10 cellular contexts compared by ENCODE assay signal in genomic region chr1:41851589-41851988, GRCh38.
DNase-seq lines count a peak whose midpoint lies in the region; ATAC-seq and TF ChIP-seq lines count a peak whose summit lies in the region.
"Had no signal": no experiment of that assay in that cellular context is flagged by ENCODE, and none has a peak within 500 bp of the region (broad histone marks: within the 10 kb centered on the region; RNA-seq: fewer than 3 reads in every experiment).

No MANE protein-coding gene starts in this region.

- no peak for TF ChIP-seq EP300 in transverse colon (IDR thresholded peaks at IDR 0.05; ENCODE audit: low read depth)

- no peaks in the 10 kb centered on the region for H3K9me3 Mint-ChIP-seq in HFFc6

- POLR2A ChIA-PET in PC-9 (lab: Charles Lee; ENCODE audit: unreplicated experiment): interaction anchor here (0.6 kb wide), 3 partner anchors 11 to 67 kb away, joined by 3 to 12 read pairs (median 4); no protein-coding TSS in a partner anchor

- H3K36me3 ChIP-seq in PC-9 (ENCODE audit: low read depth) (no peaks in the 10 kb centered on the region), transverse colon (no peaks in the 10 kb centered on the region)
- H3K36me3 ChIP-seq: ascending aorta, sigmoid colon had no signal

- H3K4me1 Mint-ChIP-seq in HFFc6 (ENCODE audit: low read depth): peaks cover 55% of the 10 kb centered on the region

- H3K27ac ChIP-seq in PC-9 (peak overlapping the region; percentile 80), transverse colon (no peak overlapping the region)
- H3K27ac ChIP-seq: ascending aorta, sigmoid colon had no signal

- H3K9me2 ChIP-seq in PC-9 (ENCODE audit: insufficient read depth): no peaks in the 10 kb centered on the region

- no peak overlapping the region for H3K4me3 Mint-ChIP-seq in HFFc6

- H3K4me2 ChIP-seq in PC-9: peak overlapping the region; percentile 58

- CTCF ChIA-PET in PC-9 (lab: Charles Lee): interaction anchor here (0.6 to 0.8 kb wide), 2 partner anchors 21 to 360 kb away, joined by 3 to 8 read pairs; no protein-coding TSS in a partner anchor

- DNase-seq in HFFc6 (peak; percentile 90), PC-9 (peak; percentile 84 to 98), epithelial cell of proximal tubule (ENCODE audit: low read depth) (peak; percentile 47), skeletal muscle cell (ENCODE audit: low read depth) (peak; percentile 81), transverse colon (no peak), omental fat pad (ENCODE audit: low spot score) (no peak)
- DNase-seq: sigmoid colon; stimulated activated naive CD4-positive, alpha-beta T cell had no signal

- peak overlapping the region; percentile 67 for H3K27ac Mint-ChIP-seq in HFFc6

- peaks cover 37% of the 10 kb centered on the region for H3F3A ChIP-seq in PC-9 (ENCODE audit: insufficient read depth, low read depth)

- no peak for ATAC-seq in GM21576 (IDR thresholded peaks at IDR 0.05; ENCODE audit: unreplicated experiment)
- no peak for ATAC-seq in omental fat pad (ENCODE audit: low FRiP score)

- intact Hi-C loops in PC-9 (cut with micrococcal nuclease; ENCODE audit: unreplicated experiment): no loop called here
- intact Hi-C loops in transverse colon (cut with DNase I; ENCODE audit: low total_unique reads): no loop called here

- no TSS peak for BruUV-seq in PC-9 (replicated peaks; lab: Mats Ljungman, UMichigan)

- no peaks in the 10 kb centered on the region; the same call in none of the 2 replicates for H3K27me3 Mint-ChIP-seq in HFFc6 (ENCODE audit: insufficient read depth)

- H4K20me1 ChIP-seq in PC-9 (ENCODE audit: insufficient read depth): no peaks in the 10 kb centered on the region

- WGBS in transverse colon (ENCODE audit: low coverage in 1 of 2), 2 donors: 57 to 72% methylated on average over 5 of the region's 5 CpGs

- no peak for TF ChIP-seq POLR2A in transverse colon (IDR thresholded peaks at IDR 0.05)

- in situ Hi-C loops in transverse colon (cut with MboI; ENCODE audit: low pct_ligation_motif_present in 1 of 4, low pct_unique_long_range_greater_than_20kb in 1 of 4, low sequenced_read_pairs in 3 of 4): no loop called here

- H3K4me3 ChIP-seq in PC-9: no peak overlapping the region
- no peak overlapping the region for H3K4me3 ChIP-seq in epithelial cell of proximal tubule (ENCODE audit: low read depth, low read length)
- H3K4me3 ChIP-seq in skeletal muscle cell (ENCODE audit: low read depth, low read length): no peak overlapping the region
- no peak overlapping the region for H3K4me3 ChIP-seq in transverse colon
- H3K4me3 ChIP-seq: ascending aorta, sigmoid colon had no signal

- no peaks in the 10 kb centered on the region for H3K27me3 ChIP-seq in PC-9 (ENCODE audit: insufficient read depth, low read depth)
- no peaks in the 10 kb centered on the region for H3K27me3 ChIP-seq in transverse colon
- H3K27me3 ChIP-seq: ascending aorta, sigmoid colon had no signal

- H3K36me3 Mint-ChIP-seq in HFFc6 (ENCODE audit: low read depth): peaks cover 6% of the 10 kb centered on the region; the same call in 1 of the 2 replicates

- TF ChIP-seq CTCF in HFFc6 (IDR thresholded peaks at IDR 0.05) (no peak), PC-9 (conservative IDR thresholded peaks at IDR 0.05) (no peak), epithelial cell of proximal tubule (conservative IDR thresholded peaks at IDR 0.05; ENCODE audit: low read depth, low read length) (no peak), transverse colon (IDR thresholded peaks at IDR 0.05) (no peak), omental fat pad (IDR thresholded peaks at IDR 0.05) (no peak)

- no peak overlapping the region for H2AFZ ChIP-seq in PC-9

- H3K79me2 ChIP-seq in PC-9 (ENCODE audit: low read depth): peaks cover 44% of the 10 kb centered on the region; the same call in 1 of the 2 replicates

- no peaks in the 10 kb centered on the region for H3K9me3 ChIP-seq in PC-9 (ENCODE audit: insufficient read depth, low read depth)
- no peaks in the 10 kb centered on the region for H3K9me3 ChIP-seq in transverse colon
- H3K9me3 ChIP-seq: ascending aorta, sigmoid colon had no signal

- H3K4me1 ChIP-seq in PC-9 (replicated peaks; ENCODE audit: insufficient read depth) (peaks cover 87% of the 10 kb centered on the region), transverse colon (peaks cover 0 to under 1% (median 0%) of the 10 kb centered on the region in 4 donors)

Comparison
In these comparisons a context has a peak if more than half of its experiments do, and no peak if none do; other contexts are left out.
1. DNase-seq: peak in HFFc6 (single experiment), PC-9 (2 of 2), epithelial cell of proximal tubule (single experiment) and skeletal muscle cell (single experiment); none in transverse colon (single experiment) and omental fat pad (single experiment).